In the genomic region with DNA sequence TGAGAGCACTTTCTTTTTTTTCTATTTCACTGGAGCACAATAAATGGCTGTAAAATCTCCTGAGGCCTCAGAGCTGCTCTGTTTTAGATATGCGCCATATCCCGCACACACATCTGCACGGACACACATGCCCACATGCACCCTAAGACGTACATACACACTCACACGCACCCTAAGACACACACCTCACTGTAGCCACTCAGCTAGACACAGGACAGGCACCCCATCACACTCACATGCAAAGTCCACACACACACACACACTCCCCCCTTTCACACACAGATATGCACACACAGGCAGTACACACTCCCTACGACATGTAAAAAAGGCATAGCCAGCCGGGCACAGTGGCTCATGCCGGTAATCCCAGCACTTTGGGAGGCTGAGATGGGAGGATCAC, we compare ENCODE assay signal across 24 cellular contexts. TPM values are rescaled to one million over a fixed set of nuclear protein-coding genes. Genes with fewer than 3 reads are reported as not detected.
DNase-seq lines count a peak whose midpoint lies in the region; ATAC-seq, FAIRE-seq and TF ChIP-seq lines count a peak whose summit lies in the region.
"Had no signal": no experiment of that assay in that cellular context is flagged by ENCODE, and none has a peak within 500 bp of the region (broad histone marks: within the 10 kb centered on the region; RNA-seq: fewer than 3 reads in every experiment).

No MANE protein-coding gene starts in this region.

- H3K4me3 ChIP-seq in K562 (no peak overlapping the region), muscle layer of colon (ENCODE audit: low read depth in 1 of 2, low read length in 2 of 2) (no peak overlapping the region), sigmoid colon (no peak overlapping the region)

- no peak overlapping the region for H2AFZ ChIP-seq in K562 (ENCODE audit: low read depth, low read length)

- H3K9ac ChIP-seq in K562 (ENCODE audit: insufficient read depth in 1 of 2, low read depth in 2 of 2, low read length in 2 of 2), result no peak overlapping the region
- no peak overlapping the region for H3K9ac ChIP-seq in muscle layer of colon (ENCODE audit: low read length)

- no TSS peak for BruUV-seq in K562 (replicated peaks; lab: Mats Ljungman, UMichigan)

- FAIRE-seq in K562 (lab: Jason Lieb, UNC), result no peak
- FAIRE-seq: D721Med, GM12891, GM18507, HTR-8/SVneo had no signal

- H3K4me1 ChIP-seq in K562 (replicated peaks in 1 of 2; ENCODE audit: control insufficient read depth in 2 of 2, insufficient read depth in 2 of 2, low read length in 2 of 2) (peaks cover 0 to 31% of the 10 kb centered on the region in 2 experiments; a peak in 2 of 5 replicates), muscle layer of colon (ENCODE audit: insufficient read depth, low read length) (peaks cover 40% of the 10 kb centered on the region), sigmoid colon (peaks cover 0 to 69% (median 49%) of the 10 kb centered on the region in 4 donors)

- DNase-seq in GM13977 (ENCODE audit: low spot score) (peak; percentile 9), K562 (ENCODE audit: extremely low read depth in 1 of 4, low spot score in 3 of 4) (no peak), sigmoid colon (no peak), AG08396 (ENCODE audit: low spot score) (no peak), COLO829 (ENCODE audit: low spot score) (no peak), NCI-H2196 treated with DMSO at 0.1 percent for 48 hours (lab: John Stamatoyannopoulos, UW; ENCODE audit: unreplicated experiment) (no peak)
- DNase-seq: 8988T; CD4-positive, alpha-beta T cell; GOT3; HFFc6; NCI-H1105 treated with DMSO at 0.1 percent for 48 hours; NCI-H1694; NCI-H2081 treated with DMSO at 0.1 percent for 48 hours; NCI-H2227 treated with DMSO at 0.1 percent for 48 hours; NCI-H524 treated with DMSO at 0.1 percent for 48 hours; PC-3; RPMI8226; SIG-M5 had no signal

- no peak for TF ChIP-seq EP300 in K562 (IDR thresholded peaks at IDR 0.05; ENCODE audit: low read length)
- no peak for TF ChIP-seq EP300 in sigmoid colon (IDR thresholded peaks at IDR 0.05)

- H4K20me1 ChIP-seq in K562 (replicated peaks; ENCODE audit: control insufficient read depth, insufficient read depth, low read length), result 0 out of 2 replicates have a peak, but pooled peaks cover 2% of the 10 kb centered on the region

- TF ChIP-seq RAD21 in K562 (CRISPR knock-in tag; conservative IDR thresholded peaks at IDR 0.05 in 1 of 2, IDR thresholded peaks at IDR 0.05 in 1 of 2), result no peak

- H3K4me2 ChIP-seq in K562 (ENCODE audit: insufficient read depth, low read length), result no peak overlapping the region

- POLR2A ChIA-PET in K562 (lab: Yijun Ruan, JAX), result interaction anchor here (0.6 to 0.8 kb wide), 4 partner anchors 8 to 609 kb away, joined by 3 to 4 read pairs (median 3); partner anchors contain the start of genes ELOF1 and SWSAP1

- peaks cover 3% of the 10 kb centered on the region for H3K9me1 ChIP-seq in K562 (ENCODE audit: control insufficient read depth, insufficient read depth, low read length)

- H3K79me2 ChIP-seq in K562 (ENCODE audit: control insufficient read depth, insufficient read depth, low read length), result peaks cover 2% of the 10 kb centered on the region; the same call in 2 of the 3 replicates

- TF ChIP-seq CTCF in GM13977 (IDR thresholded peaks at IDR 0.05; ENCODE audit: extremely low read depth, insufficient read depth, missing control alignments), result no peak
- no peak for TF ChIP-seq CTCF in K562 (IDR thresholded peaks at IDR 0.05 in 2 of 3, conservative IDR thresholded peaks at IDR 0.05 in 1 of 3; ENCODE audit: insufficient read depth in 2 of 3, low read depth in 1 of 3, low read length in 3 of 3)
- no peak for TF ChIP-seq CTCF in sigmoid colon (IDR thresholded peaks at IDR 0.05)

- ATAC-seq in K562, result no peak
- ATAC-seq in GM18511 (IDR thresholded peaks at IDR 0.05; ENCODE audit: unreplicated experiment), result no peak
- ATAC-seq: PC-3 had no signal

- H3K36me3 ChIP-seq in K562 (ENCODE audit: control insufficient read depth, insufficient read depth, low read length) (peaks cover 33% of the 10 kb centered on the region; the same call in 1 of the 3 replicates), muscle layer of colon (ENCODE audit: insufficient read depth, low read length) (peaks cover 64% of the 10 kb centered on the region), sigmoid colon (peaks cover 41 to 81% (median 55%) of the 10 kb centered on the region in 4 donors)

- TF ChIP-seq POLR2A in K562 (conservative IDR thresholded peaks at IDR 0.05), result no peak
- TF ChIP-seq POLR2A in sigmoid colon (IDR thresholded peaks at IDR 0.05), result no peak

- CTCF ChIA-PET in K562 (lab: Yijun Ruan, JAX; ENCODE audit: low intra/inter-chr PET ratio), result no interaction called here

- H3K27me3 ChIP-seq in K562 (ENCODE audit: control insufficient read depth in 2 of 2, insufficient read depth in 2 of 2, low read length in 2 of 2) (no peaks in the 10 kb centered on the region), muscle layer of colon (ENCODE audit: control insufficient read depth in 1 of 2, insufficient read depth in 2 of 2, low read length in 2 of 2) (no peaks in the 10 kb centered on the region), sigmoid colon (no peaks in the 10 kb centered on the region)

- in situ Hi-C loops in GM13977 (cut with MboI; ENCODE audit: low pct_unique_long_range_greater_than_20kb, low sequenced_read_pairs, unreplicated experiment), result no loop called here
- in situ Hi-C loops in K562 (cut with MboI), result no loop called here

- intact Hi-C loops in K562 (cut with micrococcal nuclease) (no loop called here), sigmoid colon (cut with DNase I) (no loop called here)

- H3K27ac ChIP-seq in K562 (ENCODE audit: extremely low read depth, low read depth, low read length), result no peak overlapping the region
- H3K27ac ChIP-seq in muscle layer of colon (ENCODE audit: low read depth, low read length), result peak overlapping the region; percentile 42
- peak overlapping the region; percentile 87 to 99 (median 98) for H3K27ac ChIP-seq in sigmoid colon

- WGBS in K562 (ENCODE audit: insufficient coverage, low coverage, missing lambda C conversion rate), result 76% methylated on average over 8 of the region's 8 CpGs
- 87 to 95% methylated on average over 8 of the region's 8 CpGs for WGBS in sigmoid colon, 2 donors

- no peaks in the 10 kb centered on the region for H3K9me3 ChIP-seq in K562 (replicated peaks; ENCODE audit: control insufficient read depth, insufficient read depth, low read depth, low read length)
- H3K9me3 ChIP-seq in muscle layer of colon (ENCODE audit: low read length), result no peaks in the 10 kb centered on the region
- no peaks in the 10 kb centered on the region for H3K9me3 ChIP-seq in sigmoid colon

RNA-seq across cellular contexts. Expression of gene ELOF1, which starts 8.8 kb away (rescaled TPM):
- total RNA-seq in K562 (2011; cell fraction: chromatin; rRNA removed; ENCODE audit: low replicate concordance), result 33.4 and 92.9 TPM in 2 replicates
- total RNA-seq in K562 (2011; cell fraction: nucleolus; rRNA removed), result 71.2 and 72.1 TPM in 2 replicates
- total RNA-seq in K562 (2011; cell fraction: nucleoplasm; rRNA removed), result 70.5 and 83.9 TPM in 2 replicates
- 74.2 and 118 TPM in 2 replicates for total RNA-seq in K562 (2014; rRNA removed)
- total RNA-seq in K562 (2014; rRNA removed; fragmentation: Illumina TruSeq; extraction: Trizol), result 56.3 and 71.5 TPM in 2 replicates
- 125 and 129 TPM in 2 replicates for total RNA-seq in K562 (2015; rRNA removed; fragmentation: Illumina TruSeq; extraction: Trizol)
- total RNA-seq in K562 (2021), result 105 and 107 TPM in 2 replicates
- polyA plus RNA-seq in K562 (2011; rRNA removed), result 38.4 and 43.8 TPM in 2 replicates
- polyA plus RNA-seq in K562 (2011; cell fraction: cytosol; rRNA removed), result 124 and 196 TPM in 2 replicates
- 82.4 and 93.1 TPM in 2 replicates for polyA plus RNA-seq in K562 (2011; cell fraction: nucleus; rRNA removed)
- polyA plus RNA-seq in K562 (2012), result 94.4 and 105 TPM in 2 replicates
- polyA plus RNA-seq in K562 (2014; fragmentation: Illumina TruSeq; extraction: Trizol), result 147 and 170 TPM in 2 replicates
- 10 to 100 TPM; 16.7 to 49.1 TPM for polyA plus RNA-seq in K562 (2014; fragmentation: Nextera tagmentation; extraction: Ambion mirVana)
- 99.8 and 115 TPM in 2 replicates for polyA plus RNA-seq in K562 (2014; rRNA removed)
- polyA minus RNA-seq in K562 (2011; rRNA and poly(A)+ RNA removed), result 25.4 and 33.3 TPM in 2 replicates
- 35.9 and 36.6 TPM in 2 replicates for polyA minus RNA-seq in K562 (2011; cell fraction: cytosol; rRNA and poly(A)+ RNA removed)
- 19.3 and 19.7 TPM in 2 replicates for polyA minus RNA-seq in K562 (2011; cell fraction: nucleus; rRNA and poly(A)+ RNA removed)
- 10 to 100 TPM; 27.2 to 47.9 (median 38.9) TPM for total RNA-seq in sigmoid colon
- 10 to 100 TPM; 49.8 to 67.3 (median 59.4) TPM for polyA plus RNA-seq in sigmoid colon

RNA-seq across cellular contexts. Expression of gene CNN1, which starts 11.6 kb away (rescaled TPM):
- 1.7 and 4.4 TPM in 2 replicates for total RNA-seq in K562 (2011; cell fraction: chromatin; rRNA removed; ENCODE audit: low replicate concordance)
- total RNA-seq in K562 (2011; cell fraction: nucleolus; rRNA removed), result 1.6 and 3.8 TPM in 2 replicates
- 3.5 and 5.3 TPM in 2 replicates for total RNA-seq in K562 (2011; cell fraction: nucleoplasm; rRNA removed)
- total RNA-seq in K562 (2014; rRNA removed), result 9.1 and 10.1 TPM in 2 replicates
- total RNA-seq in K562 (2014; rRNA removed; fragmentation: Illumina TruSeq; extraction: Trizol), result 3.7 and 4.9 TPM in 2 replicates
- total RNA-seq in K562 (2015; rRNA removed; fragmentation: Illumina TruSeq; extraction: Trizol), result 3.4 and 3.5 TPM in 2 replicates
- total RNA-seq in K562 (2021), result 5.8 and 6.1 TPM in 2 replicates
- polyA plus RNA-seq in K562 (2011; rRNA removed), result 8.4 and 10.6 TPM in 2 replicates
- 15.3 and 31.5 TPM in 2 replicates for polyA plus RNA-seq in K562 (2011; cell fraction: cytosol; rRNA removed)
- 5.2 and 8.0 TPM in 2 replicates for polyA plus RNA-seq in K562 (2011; cell fraction: nucleus; rRNA removed)
- polyA plus RNA-seq in K562 (2012), result 4.4 and 6.5 TPM in 2 replicates
- polyA plus RNA-seq in K562 (2014; fragmentation: Illumina TruSeq; extraction: Trizol), result 5.2 and 6.9 TPM in 2 replicates
- under 1 TPM; 0.23 to 0.32 TPM for polyA plus RNA-seq in K562 (2014; fragmentation: Nextera tagmentation; extraction: Ambion mirVana)
- polyA plus RNA-seq in K562 (2014; rRNA removed), result 5.7 and 7.0 TPM in 2 replicates
- 12.1 and 16.9 TPM in 2 replicates for polyA minus RNA-seq in K562 (2011; rRNA and poly(A)+ RNA removed)
- polyA minus RNA-seq in K562 (2011; cell fraction: cytosol; rRNA and poly(A)+ RNA removed), result 5.6 and 8.2 TPM in 2 replicates
- 1.2 and 2.8 TPM in 2 replicates for polyA minus RNA-seq in K562 (2011; cell fraction: nucleus; rRNA and poly(A)+ RNA removed)
- total RNA-seq in sigmoid colon, result 1,000 to 10,000 TPM; 1,586 to 3,058 (median 2,656) TPM
- 100 to 1,000 TPM in 1 of 3 donors, 10 to 100 TPM in 1, 1 to 10 TPM in 1; 4.9 to 115 (median 45.0) TPM for polyA plus RNA-seq in sigmoid colon
- total RNA-seq: CD4-positive, alpha-beta T cell had no signal

RNA-seq across cellular contexts. Expression of gene ECSIT, which starts 21.3 kb away (rescaled TPM):
- 34.5 and 88.3 TPM in 2 replicates for total RNA-seq in K562 (2011; cell fraction: chromatin; rRNA removed; ENCODE audit: low replicate concordance)
- total RNA-seq in K562 (2011; cell fraction: nucleolus; rRNA removed), result 49.9 and 54.2 TPM in 2 replicates
- 31.5 and 36.0 TPM in 2 replicates for total RNA-seq in K562 (2011; cell fraction: nucleoplasm; rRNA removed)
- 82.5 and 91.8 TPM in 2 replicates for total RNA-seq in K562 (2014; rRNA removed)
- total RNA-seq in K562 (2014; rRNA removed; fragmentation: Illumina TruSeq; extraction: Trizol), result 14.3 and 20.4 TPM in 2 replicates
- 36.5 and 40.4 TPM in 2 replicates for total RNA-seq in K562 (2015; rRNA removed; fragmentation: Illumina TruSeq; extraction: Trizol)
- 71.2 and 73.3 TPM in 2 replicates for total RNA-seq in K562 (2021)
- 43.9 and 66.4 TPM in 2 replicates for polyA plus RNA-seq in K562 (2011; rRNA removed)
- polyA plus RNA-seq in K562 (2011; cell fraction: cytosol; rRNA removed), result 81.6 and 108 TPM in 2 replicates
- 68.9 and 81.7 TPM in 2 replicates for polyA plus RNA-seq in K562 (2011; cell fraction: nucleus; rRNA removed)
- 51.8 and 53.6 TPM in 2 replicates for polyA plus RNA-seq in K562 (2012)
- 44.0 and 49.0 TPM in 2 replicates for polyA plus RNA-seq in K562 (2014; fragmentation: Illumina TruSeq; extraction: Trizol)
- 1 to 10 TPM; 1.1 to 4.2 TPM for polyA plus RNA-seq in K562 (2014; fragmentation: Nextera tagmentation; extraction: Ambion mirVana)
- 55.7 and 60.9 TPM in 2 replicates for polyA plus RNA-seq in K562 (2014; rRNA removed)
- 48.5 and 63.1 TPM in 2 replicates for polyA minus RNA-seq in K562 (2011; rRNA and poly(A)+ RNA removed)
- 44.3 and 60.1 TPM in 2 replicates for polyA minus RNA-seq in K562 (2011; cell fraction: cytosol; rRNA and poly(A)+ RNA removed)
- 12.0 and 18.3 TPM in 2 replicates for polyA minus RNA-seq in K562 (2011; cell fraction: nucleus; rRNA and poly(A)+ RNA removed)
- total RNA-seq in sigmoid colon, result 10 to 100 TPM; 74.5 to 93.5 (median 82.4) TPM
- 10 to 100 TPM; 60.7 to 75.8 (median 65.4) TPM for polyA plus RNA-seq in sigmoid colon

RNA-seq across cellular contexts. Expression of gene ACP5, which starts 27.2 kb away (rescaled TPM):
- not detected in 2 replicates for total RNA-seq in K562 (2011; cell fraction: chromatin; rRNA removed; ENCODE audit: low replicate concordance)
- total RNA-seq in K562 (2011; cell fraction: nucleolus; rRNA removed), result 0.53 and 0.67 TPM in 2 replicates
- 0.69 TPM in 1 of 2 replicates, not detected in the other for total RNA-seq in K562 (2011; cell fraction: nucleoplasm; rRNA removed)
- 0.27 and 0.45 TPM in 2 replicates for total RNA-seq in K562 (2014; rRNA removed)
- total RNA-seq in K562 (2014; rRNA removed; fragmentation: Illumina TruSeq; extraction: Trizol), result 0.29 and 0.41 TPM in 2 replicates
- total RNA-seq in K562 (2015; rRNA removed; fragmentation: Illumina TruSeq; extraction: Trizol), result 0.79 and 1.1 TPM in 2 replicates
- 0.62 and 0.85 TPM in 2 replicates for total RNA-seq in K562 (2021)
- 0.26 and 1.0 TPM in 2 replicates for polyA plus RNA-seq in K562 (2011; rRNA removed)
- polyA plus RNA-seq in K562 (2011; cell fraction: cytosol; rRNA removed), result 0.89 and 1.3 TPM in 2 replicates
- 0.58 and 1.1 TPM in 2 replicates for polyA plus RNA-seq in K562 (2011; cell fraction: nucleus; rRNA removed)
- polyA plus RNA-seq in K562 (2012), result 1.1 and 16.7 TPM in 2 replicates
- polyA plus RNA-seq in K562 (2014; fragmentation: Illumina TruSeq; extraction: Trizol), result 0.22 and 0.33 TPM in 2 replicates
- under 1 TPM in 1 of 2 experiments, not detected in 1; 0.06 TPM for polyA plus RNA-seq in K562 (2014; fragmentation: Nextera tagmentation; extraction: Ambion mirVana)
- 0.34 and 0.45 TPM in 2 replicates for polyA plus RNA-seq in K562 (2014; rRNA removed)
- polyA minus RNA-seq in K562 (2011; rRNA and poly(A)+ RNA removed), result 0.21 and 0.30 TPM in 2 replicates
- not detected in 2 replicates for polyA minus RNA-seq in K562 (2011; cell fraction: cytosol; rRNA and poly(A)+ RNA removed)
- 0.33 TPM in 1 of 2 replicates, not detected in the other for polyA minus RNA-seq in K562 (2011; cell fraction: nucleus; rRNA and poly(A)+ RNA removed)
- total RNA-seq in sigmoid colon, result 10 to 100 TPM in 2 of 4 donors, 1 to 10 TPM in 2; 7.6 to 23.5 (median 9.8) TPM
- 100 to 1,000 TPM in 1 of 3 donors, 10 to 100 TPM in 2; 26.4 to 266 (median 54.4) TPM for polyA plus RNA-seq in sigmoid colon
- total RNA-seq: PC-3 had no signal

RNA-seq across cellular contexts. Expression of gene ZNF653, which starts 44.6 kb away (rescaled TPM):
- total RNA-seq in K562 (2011; cell fraction: chromatin; rRNA removed; ENCODE audit: low replicate concordance), result 12.5 and 24.0 TPM in 2 replicates
- 22.4 and 24.2 TPM in 2 replicates for total RNA-seq in K562 (2011; cell fraction: nucleolus; rRNA removed)
- total RNA-seq in K562 (2011; cell fraction: nucleoplasm; rRNA removed), result 15.0 and 19.7 TPM in 2 replicates
- total RNA-seq in K562 (2014; rRNA removed) (3.9 and 7.1 TPM in 2 replicates), K562 (2014; rRNA removed; fragmentation: Illumina TruSeq; extraction: Trizol) (1.4 and 1.6 TPM in 2 replicates), K562 (2015; rRNA removed; fragmentation: Illumina TruSeq; extraction: Trizol) (2.9 and 3.8 TPM in 2 replicates), K562 (2021) (5.6 and 8.0 TPM in 2 replicates), sigmoid colon (1 to 10 TPM; 3.2 to 8.6 (median 7.7) TPM)
- polyA plus RNA-seq in K562 (2011; rRNA removed) (7.0 and 7.8 TPM in 2 replicates), K562 (2014; fragmentation: Illumina TruSeq; extraction: Trizol) (4.2 and 5.6 TPM in 2 replicates), K562 (2014; fragmentation: Nextera tagmentation; extraction: Ambion mirVana) (not detected), K562 (2014; rRNA removed) (5.3 and 7.3 TPM in 2 replicates), sigmoid colon (1 to 10 TPM; 3.9 to 8.8 (median 6.6) TPM)
- polyA plus RNA-seq in K562 (2011; cell fraction: cytosol; rRNA removed), result 7.3 and 15.5 TPM in 2 replicates
- polyA plus RNA-seq in K562 (2011; cell fraction: nucleus; rRNA removed), result 18.3 and 23.6 TPM in 2 replicates
- polyA plus RNA-seq in K562 (2012), result 5.4 and 6.6 TPM in 2 replicates
- polyA minus RNA-seq in K562 (2011; rRNA and poly(A)+ RNA removed), result 2.4 and 4.9 TPM in 2 replicates
- 3.6 and 4.3 TPM in 2 replicates for polyA minus RNA-seq in K562 (2011; cell fraction: cytosol; rRNA and poly(A)+ RNA removed)
- polyA minus RNA-seq in K562 (2011; cell fraction: nucleus; rRNA and poly(A)+ RNA removed), result 4.3 and 5.6 TPM in 2 replicates

Comparison
In these comparisons a context has a peak if more than half of its experiments do, and no peak if none do; other contexts are left out.
1. RNA of gene CNN1, which starts 11.6 kb away (total RNA-seq): 1,586 to 3,058 TPM in sigmoid colon; 1.6 to 10.1 TPM in K562; every median in the first group is over 100 times any median in the second.